In genomic region chr10:98267069-98267893, GRCh38 we compare ENCODE assay signal across 8 cellular contexts. TPM values are rescaled to one million over a fixed set of nuclear protein-coding genes. Genes with fewer than 3 reads are reported as not detected.
DNase-seq lines count a peak whose midpoint lies in the region; ATAC-seq lines count a peak whose summit lies in the region.

No MANE protein-coding gene starts in this region.

- CTCF ChIA-PET in activated naive CD4-positive, alpha-beta T cell treated with anti-CD3 and anti-CD28 coated beads, Interleukin-2, amount 10 ng/mL, durations not matched to agents 7 days and 5 days (lab: Charles Lee), result no interaction called here

- no peaks in the 10 kb centered on the region for H3K36me3 Mint-ChIP-seq in activated naive CD8-positive, alpha-beta T cell
- H3K36me3 Mint-ChIP-seq in immature natural killer cell, result no peaks in the 10 kb centered on the region
- no peaks in the 10 kb centered on the region for H3K36me3 Mint-ChIP-seq in activated naive CD4-positive, alpha-beta T cell treated with anti-CD3 and anti-CD28 coated beads, Interleukin-2, amount 10 ng/mL, durations not matched to agents 7 days and 5 days

- peaks cover 2% of the 10 kb centered on the region for H3K4me1 Mint-ChIP-seq in activated naive CD8-positive, alpha-beta T cell (ENCODE audit: low read depth)
- H3K4me1 Mint-ChIP-seq in immature natural killer cell, result peaks cover 0 to 9% of the 10 kb centered on the region in 2 donors
- H3K4me1 Mint-ChIP-seq in stimulated activated naive CD8-positive, alpha-beta T cell treated with anti-CD3 and anti-CD28 coated beads, Interleukin-15, amount 100 ng/mL, for 72 hours, result peaks cover 10% of the 10 kb centered on the region
- H3K4me1 Mint-ChIP-seq in activated naive CD4-positive, alpha-beta T cell treated with anti-CD3 and anti-CD28 coated beads, Interleukin-2, amount 10 ng/mL, durations not matched to agents 7 days and 5 days, result peaks cover 2% of the 10 kb centered on the region

- H3K9me3 Mint-ChIP-seq in activated naive CD8-positive, alpha-beta T cell (ENCODE audit: low read depth), result no peaks in the 10 kb centered on the region
- no peaks in the 10 kb centered on the region for H3K9me3 Mint-ChIP-seq in immature natural killer cell
- no peaks in the 10 kb centered on the region for H3K9me3 Mint-ChIP-seq in stimulated activated naive CD8-positive, alpha-beta T cell treated with anti-CD3 and anti-CD28 coated beads, Interleukin-15, amount 100 ng/mL, for 72 hours
- no peaks in the 10 kb centered on the region for H3K9me3 Mint-ChIP-seq in activated naive CD4-positive, alpha-beta T cell treated with anti-CD3 and anti-CD28 coated beads, Interleukin-2, amount 10 ng/mL, durations not matched to agents 7 days and 5 days

- peak overlapping the region; percentile 80 for H3K4me3 Mint-ChIP-seq in activated naive CD8-positive, alpha-beta T cell
- peak overlapping the region; percentile 58 to 82 (median 77) for H3K4me3 Mint-ChIP-seq in immature natural killer cell
- peak overlapping the region; percentile 71 to 81 for H3K4me3 Mint-ChIP-seq in stimulated activated naive CD8-positive, alpha-beta T cell treated with anti-CD3 and anti-CD28 coated beads, Interleukin-15, amount 100 ng/mL, for 72 hours
- H3K4me3 Mint-ChIP-seq in activated naive CD4-positive, alpha-beta T cell treated with anti-CD3 and anti-CD28 coated beads, Interleukin-2, amount 10 ng/mL, durations not matched to agents 7 days and 5 days, result no peak overlapping the region

- no peak overlapping the region for H3K27ac Mint-ChIP-seq in activated naive CD8-positive, alpha-beta T cell
- H3K27ac Mint-ChIP-seq in immature natural killer cell, result peak overlapping the region in 2 of 6 donors; percentile 55 to 65
- H3K27ac Mint-ChIP-seq in stimulated activated naive CD8-positive, alpha-beta T cell treated with anti-CD3 and anti-CD28 coated beads, Interleukin-15, amount 100 ng/mL, for 72 hours, result no peak overlapping the region
- H3K27ac Mint-ChIP-seq in activated naive CD4-positive, alpha-beta T cell treated with anti-CD3 and anti-CD28 coated beads, Interleukin-2, amount 10 ng/mL, durations not matched to agents 7 days and 5 days, result no peak overlapping the region

- ATAC-seq in stimulated activated naive CD8-positive, alpha-beta T cell treated with anti-CD3 and anti-CD28 coated beads, Interleukin-15, amount 100 ng/mL, for 72 hours, result peak; percentile 16
- ATAC-seq in HG03039 (IDR thresholded peaks at IDR 0.05; ENCODE audit: unreplicated experiment), result no peak

- peaks cover 12% of the 10 kb centered on the region for H3K27me3 Mint-ChIP-seq in activated naive CD8-positive, alpha-beta T cell
- peaks cover 8 to 27% (median 14%) of the 10 kb centered on the region in 3 donors for H3K27me3 Mint-ChIP-seq in immature natural killer cell (ENCODE audit: low read depth in 3 of 3)
- H3K27me3 Mint-ChIP-seq in stimulated activated naive CD8-positive, alpha-beta T cell treated with anti-CD3 and anti-CD28 coated beads, Interleukin-15, amount 100 ng/mL, for 72 hours, result peaks cover 45% of the 10 kb centered on the region
- peaks cover 69% of the 10 kb centered on the region for H3K27me3 Mint-ChIP-seq in activated naive CD4-positive, alpha-beta T cell treated with anti-CD3 and anti-CD28 coated beads, Interleukin-2, amount 10 ng/mL, durations not matched to agents 7 days and 5 days

- peak; percentile 55 for DNase-seq in DMS53 (lab: John Stamatoyannopoulos, UW)
- no peak for DNase-seq in DMS53 treated with DMSO at 0.1 percent for 48 hours (lab: John Stamatoyannopoulos, UW; ENCODE audit: unreplicated experiment)
- DNase-seq in immature natural killer cell, result no peak
- peak in 1 of 2 donors; percentile 6 for DNase-seq in stimulated activated naive CD8-positive, alpha-beta T cell treated with anti-CD3 and anti-CD28 coated beads, Interleukin-15, amount 100 ng/mL, for 72 hours
- no peak for DNase-seq in activated naive CD4-positive, alpha-beta T cell treated with anti-CD3 and anti-CD28 coated beads, Interleukin-2, amount 50 U/mL, for 16 hours
- no peak for DNase-seq in activated naive CD4-positive, alpha-beta T cell treated with anti-CD3 and anti-CD28 coated beads, Interleukin-2, amount 10 ng/mL, durations not matched to agents 7 days and 5 days

RNA-seq across cellular contexts. Expression of gene LOXL4, which starts 0.7 kb away (rescaled TPM):
- polyA plus RNA-seq in immature natural killer cell, result under 1 TPM in 1 of 3 donors, not detected in 2; 0.18 TPM
